ENCODE assay signal across 22 cellular contexts in the genomic region with DNA sequence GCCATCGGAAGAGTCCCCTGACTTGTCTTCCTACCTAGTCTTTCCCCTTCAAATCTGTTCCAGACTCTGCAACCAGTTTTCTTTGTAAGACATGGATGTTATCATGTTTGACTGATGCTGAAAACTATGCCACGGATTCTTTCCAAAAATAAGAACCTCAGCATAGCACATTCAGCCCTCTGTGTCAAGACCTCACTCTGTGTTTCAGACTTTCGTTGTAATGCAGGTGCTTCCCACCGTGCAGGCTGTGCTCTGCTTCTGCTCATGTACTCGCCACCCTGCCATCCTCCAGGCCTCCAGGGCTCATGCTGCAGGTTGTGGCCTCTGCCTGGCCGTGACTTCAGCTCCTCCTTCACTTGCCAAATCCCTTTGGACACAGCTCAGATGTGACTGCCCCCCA.
"Had no signal": no experiment of that assay in that cellular context is flagged by ENCODE, and none has a peak within 500 bp of the region (broad histone marks: within the 10 kb centered on the region; RNA-seq: fewer than 3 reads in every experiment).

No MANE protein-coding gene starts in this region.

- H3K27ac ChIP-seq: brain microvascular endothelial cell, esophagus squamous epithelium, heart right ventricle, pancreas, psoas muscle, upper lobe of right lung had no signal

- H3K36me3 ChIP-seq: brain microvascular endothelial cell, esophagus squamous epithelium, pancreas had no signal

- ATAC-seq: activated CD4-positive, CD25-positive, alpha-beta regulatory T cell treated with anti-CD3 and anti-CD28 coated beads, Interleukin-2, amount 50 U/mL, for 24 hours; heart right ventricle; left colon; mucosa of descending colon; pancreas; psoas muscle; right cardiac atrium; upper lobe of right lung had no signal

- H3K4me3 ChIP-seq: esophagus squamous epithelium, heart right ventricle, mucosa of descending colon, pancreas, psoas muscle, upper lobe of right lung had no signal

- FAIRE-seq: colon, keratinocyte, pancreas had no signal

- H3K9me3 Mint-ChIP-seq: activated CD4-positive, alpha-beta memory T cell treated with anti-CD3 and anti-CD28 coated beads, Interleukin-2, amount 10 ng/mL, durations not matched to agents 7 days and 5 days; activated CD4-positive, alpha-beta T cell treated with anti-CD3 and anti-CD28 coated beads, Interleukin-2, amount 10 ng/mL, durations not matched to agents 24 days and 14 days; activated naive CD4-positive, alpha-beta T cell treated with anti-CD3 and anti-CD28 coated beads, Interleukin-2, amount 50 U/mL, for 24 hours; naive B cell had no signal

- H3K4me1 Mint-ChIP-seq: activated CD4-positive, alpha-beta memory T cell treated with anti-CD3 and anti-CD28 coated beads, Interleukin-2, amount 10 ng/mL, durations not matched to agents 7 days and 5 days; activated CD4-positive, alpha-beta T cell treated with anti-CD3 and anti-CD28 coated beads, Interleukin-2, amount 10 ng/mL, durations not matched to agents 24 days and 14 days; activated naive CD4-positive, alpha-beta T cell treated with anti-CD3 and anti-CD28 coated beads, Interleukin-2, amount 50 U/mL, for 24 hours; central memory CD8-positive, alpha-beta T cell; memory B cell; naive B cell had no signal

- H3K4me1 ChIP-seq: pancreas, psoas muscle, upper lobe of right lung had no signal

- H3K27ac Mint-ChIP-seq: activated CD4-positive, alpha-beta memory T cell treated with anti-CD3 and anti-CD28 coated beads, Interleukin-2, amount 10 ng/mL, durations not matched to agents 7 days and 5 days; activated CD4-positive, alpha-beta T cell treated with anti-CD3 and anti-CD28 coated beads, Interleukin-2, amount 10 ng/mL, durations not matched to agents 24 days and 14 days; activated naive CD4-positive, alpha-beta T cell treated with anti-CD3 and anti-CD28 coated beads, Interleukin-2, amount 50 U/mL, for 24 hours; memory B cell had no signal

- H3K27me3 Mint-ChIP-seq: activated CD4-positive, alpha-beta memory T cell treated with anti-CD3 and anti-CD28 coated beads, Interleukin-2, amount 10 ng/mL, durations not matched to agents 7 days and 5 days; activated CD4-positive, alpha-beta T cell treated with anti-CD3 and anti-CD28 coated beads, Interleukin-2, amount 10 ng/mL, durations not matched to agents 24 days and 14 days; activated naive CD4-positive, alpha-beta T cell treated with anti-CD3 and anti-CD28 coated beads, Interleukin-2, amount 50 U/mL, for 24 hours; central memory CD8-positive, alpha-beta T cell had no signal

- H3K4me3 Mint-ChIP-seq: activated CD4-positive, alpha-beta memory T cell treated with anti-CD3 and anti-CD28 coated beads, Interleukin-2, amount 10 ng/mL, durations not matched to agents 7 days and 5 days; activated CD4-positive, alpha-beta T cell treated with anti-CD3 and anti-CD28 coated beads, Interleukin-2, amount 10 ng/mL, durations not matched to agents 24 days and 14 days; activated naive CD4-positive, alpha-beta T cell treated with anti-CD3 and anti-CD28 coated beads, Interleukin-2, amount 50 U/mL, for 24 hours; central memory CD8-positive, alpha-beta T cell; memory B cell; naive B cell had no signal

- H3K9me3 ChIP-seq: esophagus squamous epithelium, heart right ventricle, mucosa of descending colon, pancreas, psoas muscle, upper lobe of right lung had no signal

- DNase-seq: activated CD4-positive, alpha-beta memory T cell treated with anti-CD3 and anti-CD28 coated beads, Interleukin-2, amount 10 ng/mL, durations not matched to agents 7 days and 5 days; activated CD4-positive, alpha-beta T cell treated with anti-CD3 and anti-CD28 coated beads, Interleukin-2, amount 10 ng/mL, durations not matched to agents 24 days and 14 days; activated gamma-delta T cell treated with Interleukin-2 at 50 U/mL for 16 hours; anterior cingulate cortex; brain microvascular endothelial cell; esophagus squamous epithelium; heart right ventricle; left colon; mucosa of descending colon; naive B cell; pancreas; psoas muscle; right cardiac atrium; stimulated activated CD4-positive, alpha-beta T cell treated with anti-CD3 and anti-CD28 coated beads, Interleukin-4, amount 100 ng/mL, for 24 hours; stimulated activated naive CD4-positive, alpha-beta T cell treated with Interleukin-2 at 50 U/mL for 16 hours; upper lobe of right lung had no signal

- H3K36me3 Mint-ChIP-seq: activated naive CD4-positive, alpha-beta T cell treated with anti-CD3 and anti-CD28 coated beads, Interleukin-2, amount 50 U/mL, for 24 hours; memory B cell; naive B cell had no signal

- H3K27me3 ChIP-seq: brain microvascular endothelial cell, esophagus squamous epithelium, heart right ventricle, pancreas, upper lobe of right lung had no signal
